ENCODE assay signal across 1 cellular context in genomic region chr13:73850104-73850898, GRCh38.
TF ChIP-seq lines count a peak whose summit lies in the region.

No MANE protein-coding gene starts in this region.

TF ChIP-seq in HEK293, 187 proteins besides CTCF, POLR2A, EP300 and RAD21 (continued from another document):
- TF ChIP-seq, protein P1, sequence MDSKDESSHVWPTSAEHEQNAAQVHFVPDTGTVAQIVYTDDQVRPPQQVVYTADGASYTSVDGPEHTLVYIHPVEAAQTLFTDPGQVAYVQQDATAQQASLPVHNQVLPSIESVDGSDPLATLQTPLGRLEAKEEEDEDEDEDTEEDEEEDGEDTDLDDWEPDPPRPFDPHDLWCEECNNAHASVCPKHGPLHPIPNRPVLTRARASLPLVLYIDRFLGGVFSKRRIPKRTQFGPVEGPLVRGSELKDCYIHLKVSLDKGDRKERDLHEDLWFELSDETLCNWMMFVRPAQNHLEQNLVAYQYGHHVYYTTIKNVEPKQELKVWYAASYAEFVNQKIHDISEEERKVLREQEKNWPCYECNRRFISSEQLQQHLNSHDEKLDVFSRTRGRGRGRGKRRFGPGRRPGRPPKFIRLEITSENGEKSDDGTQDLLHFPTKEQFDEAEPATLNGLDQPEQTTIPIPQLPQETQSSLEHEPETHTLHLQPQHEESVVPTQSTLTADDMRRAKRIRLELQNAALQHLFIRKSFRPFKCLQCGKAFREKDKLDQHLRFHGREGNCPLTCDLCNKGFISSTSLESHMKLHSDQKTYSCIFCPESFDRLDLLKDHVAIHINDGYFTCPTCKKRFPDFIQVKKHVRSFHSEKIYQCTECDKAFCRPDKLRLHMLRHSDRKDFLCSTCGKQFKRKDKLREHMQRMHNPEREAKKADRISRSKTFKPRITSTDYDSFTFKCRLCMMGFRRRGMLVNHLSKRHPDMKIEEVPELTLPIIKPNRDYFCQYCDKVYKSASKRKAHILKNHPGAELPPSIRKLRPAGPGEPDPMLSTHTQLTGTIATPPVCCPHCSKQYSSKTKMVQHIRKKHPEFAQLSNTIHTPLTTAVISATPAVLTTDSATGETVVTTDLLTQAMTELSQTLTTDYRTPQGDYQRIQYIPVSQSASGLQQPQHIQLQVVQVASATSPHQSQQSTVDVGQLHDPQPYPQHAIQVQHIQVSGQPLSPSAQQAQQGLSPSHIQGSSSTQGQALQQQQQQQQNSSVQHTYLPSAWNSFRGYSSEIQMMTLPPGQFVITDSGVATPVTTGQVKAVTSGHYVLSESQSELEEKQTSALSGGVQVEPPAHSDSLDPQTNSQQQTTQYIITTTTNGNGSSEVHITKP (tag by site-specific recombination; IDR thresholded peaks at IDR 0.05) = no peak
- TF ChIP-seq, protein P2, sequence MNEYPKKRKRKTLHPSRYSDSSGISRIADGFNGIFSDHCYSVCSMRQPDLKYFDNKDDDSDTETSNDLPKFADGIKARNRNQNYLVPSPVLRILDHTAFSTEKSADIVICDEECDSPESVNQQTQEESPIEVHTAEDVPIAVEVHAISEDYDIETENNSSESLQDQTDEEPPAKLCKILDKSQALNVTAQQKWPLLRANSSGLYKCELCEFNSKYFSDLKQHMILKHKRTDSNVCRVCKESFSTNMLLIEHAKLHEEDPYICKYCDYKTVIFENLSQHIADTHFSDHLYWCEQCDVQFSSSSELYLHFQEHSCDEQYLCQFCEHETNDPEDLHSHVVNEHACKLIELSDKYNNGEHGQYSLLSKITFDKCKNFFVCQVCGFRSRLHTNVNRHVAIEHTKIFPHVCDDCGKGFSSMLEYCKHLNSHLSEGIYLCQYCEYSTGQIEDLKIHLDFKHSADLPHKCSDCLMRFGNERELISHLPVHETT (tag by site-specific recombination; IDR thresholded peaks at IDR 0.05) = no peak
- TF ChIP-seq ZNF830 (tag by site-specific recombination; IDR thresholded peaks at IDR 0.05; ENCODE audit: low read depth) (no peak), ZNF701 (tag by site-specific recombination; IDR thresholded peaks at IDR 0.05) (no peak), ZNF791 (tag by site-specific recombination; IDR thresholded peaks at IDR 0.05) (no peak), ZNF341 (tag by site-specific recombination; IDR thresholded peaks at IDR 0.05; ENCODE audit: low read depth) (no peak), GFI1B (tag by site-specific recombination; IDR thresholded peaks at IDR 0.05) (no peak)
- TF ChIP-seq, protein P3, sequence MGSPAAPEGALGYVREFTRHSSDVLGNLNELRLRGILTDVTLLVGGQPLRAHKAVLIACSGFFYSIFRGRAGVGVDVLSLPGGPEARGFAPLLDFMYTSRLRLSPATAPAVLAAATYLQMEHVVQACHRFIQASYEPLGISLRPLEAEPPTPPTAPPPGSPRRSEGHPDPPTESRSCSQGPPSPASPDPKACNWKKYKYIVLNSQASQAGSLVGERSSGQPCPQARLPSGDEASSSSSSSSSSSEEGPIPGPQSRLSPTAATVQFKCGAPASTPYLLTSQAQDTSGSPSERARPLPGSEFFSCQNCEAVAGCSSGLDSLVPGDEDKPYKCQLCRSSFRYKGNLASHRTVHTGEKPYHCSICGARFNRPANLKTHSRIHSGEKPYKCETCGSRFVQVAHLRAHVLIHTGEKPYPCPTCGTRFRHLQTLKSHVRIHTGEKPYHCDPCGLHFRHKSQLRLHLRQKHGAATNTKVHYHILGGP (tag by site-specific recombination; IDR thresholded peaks at IDR 0.05) = no peak
